In the genomic region with DNA sequence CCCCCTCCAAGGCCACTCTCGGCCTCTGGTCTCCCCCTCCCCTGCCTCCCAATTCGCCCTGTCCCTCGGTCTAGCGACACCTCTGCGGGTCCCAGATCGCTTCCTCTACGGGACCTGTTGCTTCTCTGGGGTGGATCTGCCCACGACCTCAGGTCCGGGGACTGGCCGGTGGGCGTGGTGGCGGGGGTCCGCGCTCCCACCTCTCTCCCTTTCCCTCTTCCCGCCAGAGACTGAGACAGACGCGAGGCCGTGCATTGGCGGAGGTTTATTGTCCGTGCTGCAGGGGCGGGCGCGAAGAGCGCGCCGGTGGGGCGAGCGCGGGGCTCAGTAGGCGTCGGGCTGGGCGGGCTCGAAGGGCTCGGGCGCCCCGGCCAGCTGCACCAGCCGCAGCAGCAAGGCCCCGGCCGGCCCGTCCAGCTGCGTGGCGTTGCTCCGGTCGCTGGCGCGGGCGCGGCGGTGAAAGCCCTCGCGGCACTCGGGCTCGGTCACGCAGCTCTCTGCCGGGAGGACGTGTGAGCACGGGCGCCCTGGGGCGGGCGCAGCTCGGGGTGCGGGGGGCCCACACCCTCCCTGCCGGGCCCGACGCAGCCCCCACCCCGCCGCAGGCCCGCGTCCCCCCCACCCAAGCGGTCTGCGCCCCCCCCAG, we compare ENCODE assay signal across 10 cellular contexts. TPM values are rescaled to one million over a fixed set of nuclear protein-coding genes. Genes with fewer than 3 reads are reported as not detected.
DNase-seq lines count a peak whose midpoint lies in the region; ATAC-seq and TF ChIP-seq lines count a peak whose summit lies in the region.
"Had no signal": no experiment of that assay in that cellular context is flagged by ENCODE, and none has a peak within 500 bp of the region (broad histone marks: within the 10 kb centered on the region; RNA-seq: fewer than 3 reads in every experiment).

No MANE protein-coding gene starts in this region.

- peaks cover 9% of the 10 kb centered on the region for H3K4me1 Mint-ChIP-seq in activated naive CD4-positive, alpha-beta T cell treated with anti-CD3 and anti-CD28 coated beads, Interleukin-2, amount 50 U/mL, for 24 hours
- no peaks in the 10 kb centered on the region for H3K4me1 Mint-ChIP-seq in type B pancreatic cell (ENCODE audit: unreplicated experiment)

- no peak overlapping the region for H2BK15ac ChIP-seq in mesenchymal stem cell (ENCODE audit: low read depth, poor library complexity, severe bottlenecking)

- H3K36me3 Mint-ChIP-seq in activated naive CD4-positive, alpha-beta T cell treated with anti-CD3 and anti-CD28 coated beads, Interleukin-2, amount 50 U/mL, for 24 hours: no peaks in the 10 kb centered on the region
- no peaks in the 10 kb centered on the region for H3K36me3 Mint-ChIP-seq in type B pancreatic cell

- no peak overlapping the region for H2BK5ac ChIP-seq in mesenchymal stem cell (ENCODE audit: low read depth, low read length, poor library complexity, severe bottlenecking)

- peak overlapping the region; percentile 23 for H3K4me3 Mint-ChIP-seq in activated naive CD4-positive, alpha-beta T cell treated with anti-CD3 and anti-CD28 coated beads, Interleukin-2, amount 50 U/mL, for 24 hours
- H3K4me3 Mint-ChIP-seq in type B pancreatic cell: peak overlapping the region; percentile 72

- no peak overlapping the region for H2BK120ac ChIP-seq in mesenchymal stem cell (ENCODE audit: low read depth, low read length)

- no peak overlapping the region for H4K8ac ChIP-seq in mesenchymal stem cell (ENCODE audit: low read length)

- H3K27me3 Mint-ChIP-seq in activated naive CD4-positive, alpha-beta T cell treated with anti-CD3 and anti-CD28 coated beads, Interleukin-2, amount 50 U/mL, for 24 hours: peaks cover 14% of the 10 kb centered on the region
- H3K27me3 Mint-ChIP-seq in type B pancreatic cell: peaks cover 71% of the 10 kb centered on the region

- peak overlapping the region in 1 of 2 experiments; percentile 48 for H3K18ac ChIP-seq in mesenchymal stem cell (ENCODE audit: low read depth in 1 of 2, low read length in 2 of 2)

- H3K79me1 ChIP-seq in mesenchymal stem cell (replicated peaks; ENCODE audit: low read length, poor library complexity, severe bottlenecking): no peaks in the 10 kb centered on the region

- intact Hi-C loops in body of pancreas (cut with DNase I): no loop called here

- H3K14ac ChIP-seq in mesenchymal stem cell (ENCODE audit: low read length in 2 of 2): peak overlapping the region in 1 of 2 experiments; percentile 65

- H3K9me3 Mint-ChIP-seq in activated naive CD4-positive, alpha-beta T cell treated with anti-CD3 and anti-CD28 coated beads, Interleukin-2, amount 50 U/mL, for 24 hours: no peaks in the 10 kb centered on the region
- H3K9me3 Mint-ChIP-seq in type B pancreatic cell: no peaks in the 10 kb centered on the region

- peak overlapping the region; percentile 80 for H3K4me2 ChIP-seq in mesenchymal stem cell (ENCODE audit: low read length, poor library complexity, severe bottlenecking)

- WGBS in body of pancreas, 2 donors: 6 to 46% methylated on average over 7 to 57 of the region's 71 CpGs
- WGBS in mesenchymal stem cell: 14% methylated on average over 33 of the region's 71 CpGs

- ATAC-seq in body of pancreas: peak; percentile 30
- ATAC-seq: K562 had no signal

- no peak for TF ChIP-seq CTCF in body of pancreas (IDR thresholded peaks at IDR 0.05)
- no peak for TF ChIP-seq CTCF in type B pancreatic cell (conservative IDR thresholded peaks at IDR 0.05)

- peak overlapping the region in 1 of 2 experiments; percentile 80 for H3K23ac ChIP-seq in mesenchymal stem cell (ENCODE audit: low read length in 2 of 2)

- H3K9ac ChIP-seq in mesenchymal stem cell (ENCODE audit: low read length): no peak overlapping the region

- H3K9me3 ChIP-seq in body of pancreas (no peaks in the 10 kb centered on the region), mesenchymal stem cell (ENCODE audit: control insufficient read depth, low read length) (no peaks in the 10 kb centered on the region)

- H2AK5ac ChIP-seq in mesenchymal stem cell (ENCODE audit: low read length, severe bottlenecking): no peak overlapping the region

- no peak for TF ChIP-seq POLR2A in body of pancreas (IDR thresholded peaks at IDR 0.05)

- no peak overlapping the region for H4K91ac ChIP-seq in mesenchymal stem cell (ENCODE audit: low read length)

- H3K27me3 ChIP-seq in body of pancreas: no peaks in the 10 kb centered on the region
- peaks cover 23 to 57% of the 10 kb centered on the region in 2 experiments for H3K27me3 ChIP-seq in mesenchymal stem cell (ENCODE audit: control insufficient read depth in 1 of 2, insufficient read depth in 1 of 2, low read length in 2 of 2)

- DNase-seq in activated naive CD4-positive, alpha-beta T cell (lab: John Stamatoyannopoulos, UW): no peak
- DNase-seq in body of pancreas (peak in 1 of 4 donors; percentile 24), mesenchymal stem cell (peak; percentile 23), type B pancreatic cell (ENCODE audit: extremely low spot score, unreplicated experiment) (no peak), NCI-H510A (lab: John Stamatoyannopoulos, UW) (no peak), NCI-H2196 treated with DMSO at 0.1 percent for 48 hours (lab: John Stamatoyannopoulos, UW; ENCODE audit: unreplicated experiment) (no peak)
- no peak for DNase-seq in NK-92 treated with Interleukin-12 subunit alpha and Interleukin-12 subunit beta, amount 100 ng/mL, for 24 hours (lab: John Stamatoyannopoulos, UW)
- DNase-seq: DMS153 had no signal

- H2AFZ ChIP-seq in mesenchymal stem cell (ENCODE audit: low read depth, low read length): no peak overlapping the region

- no peak overlapping the region for H2BK12ac ChIP-seq in mesenchymal stem cell (ENCODE audit: low read length in 2 of 2)

- H3K36me3 ChIP-seq in body of pancreas (replicated peaks in 1 of 2; ENCODE audit: insufficient read depth in 1 of 2, low read depth in 2 of 2) (no peaks in the 10 kb centered on the region), mesenchymal stem cell (ENCODE audit: control insufficient read depth in 1 of 2, insufficient read depth in 2 of 2, low read depth in 1 of 2, low read length in 2 of 2) (peaks cover 0 to 7% of the 10 kb centered on the region in 2 experiments)

- H3K27ac ChIP-seq in body of pancreas: no peak overlapping the region
- H3K27ac ChIP-seq in mesenchymal stem cell (ENCODE audit: low read length, poor library complexity, severe bottlenecking): no peak overlapping the region

- H3K27ac Mint-ChIP-seq in activated naive CD4-positive, alpha-beta T cell treated with anti-CD3 and anti-CD28 coated beads, Interleukin-2, amount 50 U/mL, for 24 hours: no peak overlapping the region
- H3K27ac Mint-ChIP-seq in type B pancreatic cell: no peak overlapping the region

- H3K4me1 ChIP-seq in body of pancreas: peaks cover 10% of the 10 kb centered on the region
- peaks cover 18% of the 10 kb centered on the region for H3K4me1 ChIP-seq in mesenchymal stem cell (ENCODE audit: control insufficient read depth, insufficient read depth, low read depth, low read length)

- no peak overlapping the region for H3K4ac ChIP-seq in mesenchymal stem cell (ENCODE audit: low read depth in 1 of 2, low read length in 2 of 2)

- H3K4me3 ChIP-seq in body of pancreas (no peak overlapping the region), mesenchymal stem cell (ENCODE audit: insufficient read depth in 1 of 2, low read depth in 1 of 2, low read length in 2 of 2) (peak overlapping the region in 1 of 2 experiments; percentile 45)
- H3K4me3 ChIP-seq: K562 had no signal

RNA-seq across cellular contexts. Expression of gene AVP, which starts 2.1 kb away (rescaled TPM):
- total RNA-seq in body of pancreas (not detected), type B pancreatic cell (ENCODE audit: low replicate concordance) (not detected in 2 replicates)
- not detected for polyA plus RNA-seq in mesenchymal stem cell (2013, experiment 1 of 2)
- not detected for polyA plus RNA-seq in mesenchymal stem cell (2013, experiment 2 of 2)
- total RNA-seq: K562 had no signal
- polyA plus RNA-seq: K562 had no signal

RNA-seq across cellular contexts. Expression of gene OXT, which starts 11.0 kb away (rescaled TPM):
- total RNA-seq in body of pancreas (not detected), type B pancreatic cell (ENCODE audit: low replicate concordance) (1.2 TPM in 1 of 2 replicates, not detected in the other)
- not detected for polyA plus RNA-seq in mesenchymal stem cell (2013, experiment 1 of 2)
- not detected for polyA plus RNA-seq in mesenchymal stem cell (2013, experiment 2 of 2)
- total RNA-seq: K562 had no signal
- polyA plus RNA-seq: K562 had no signal

RNA-seq across cellular contexts. Expression of gene MRPS26, which starts 36.6 kb away (rescaled TPM):
- total RNA-seq in body of pancreas: 10 to 100 TPM; 28.0 to 29.0 TPM
- polyA plus RNA-seq in mesenchymal stem cell (2013, experiment 1 of 2): 22.3 TPM
- 24.4 TPM for polyA plus RNA-seq in mesenchymal stem cell (2013, experiment 2 of 2)
- total RNA-seq in type B pancreatic cell (ENCODE audit: low replicate concordance): 59.0 and 67.3 TPM in 2 replicates

RNA-seq across cellular contexts. Expression of gene GNRH2, which starts 39.0 kb away (rescaled TPM):
- not detected for total RNA-seq in body of pancreas
- polyA plus RNA-seq in mesenchymal stem cell (2013, experiment 1 of 2): not detected
- polyA plus RNA-seq in mesenchymal stem cell (2013, experiment 2 of 2): not detected
- total RNA-seq in type B pancreatic cell (ENCODE audit: low replicate concordance): 0.99 and 2.3 TPM in 2 replicates
